In genomic region chr5:80541392-80541791, GRCh38 we compare ENCODE assay signal across 24 cellular contexts. TPM values are rescaled to one million over a fixed set of nuclear protein-coding genes. Genes with fewer than 3 reads are reported as not detected.
"Had no signal": no experiment of that assay in that cellular context is flagged by ENCODE, and none has a peak within 500 bp of the region (broad histone marks: within the 10 kb centered on the region; RNA-seq: fewer than 3 reads in every experiment).

No MANE protein-coding gene starts in this region.

- H3K36me3 ChIP-seq: esophagus squamous epithelium, suprapubic skin had no signal

- H3K27ac ChIP-seq: body of pancreas, coronary artery, esophagus squamous epithelium, suprapubic skin had no signal

- H3K36me3 Mint-ChIP-seq: activated naive CD4-positive, alpha-beta T cell treated with anti-CD3 and anti-CD28 coated beads, Interleukin-2, amount 10 ng/mL, durations not matched to agents 7 days and 5 days; natural killer cell had no signal

- H3K4me1 Mint-ChIP-seq: activated naive CD4-positive, alpha-beta T cell treated with anti-CD3 and anti-CD28 coated beads, Interleukin-2, amount 10 ng/mL, durations not matched to agents 7 days and 5 days; natural killer cell; T-helper 17 cell had no signal

- H3K27me3 ChIP-seq: body of pancreas, esophagus squamous epithelium, suprapubic skin had no signal

- ATAC-seq: body of pancreas, left ventricle myocardium superior, natural killer cell, T-helper 17 cell had no signal

- H3K9me3 ChIP-seq: body of pancreas, esophagus squamous epithelium, suprapubic skin had no signal

- H3K27me3 Mint-ChIP-seq: T-helper 17 cell had no signal

- H3K4me3 Mint-ChIP-seq: activated CD4-positive, alpha-beta T cell treated with anti-CD3 and anti-CD28 coated beads, Interleukin-2, amount 10 ng/mL, durations not matched to agents 24 days and 14 days; activated naive CD4-positive, alpha-beta T cell treated with anti-CD3 and anti-CD28 coated beads, Interleukin-2, amount 10 ng/mL, durations not matched to agents 7 days and 5 days; natural killer cell; T-helper 17 cell had no signal

- H3K4me3 ChIP-seq: body of pancreas, coronary artery, esophagus squamous epithelium, suprapubic skin had no signal

- DNase-seq: activated CD4-positive, alpha-beta T cell treated with anti-CD3 and anti-CD28 coated beads, Interleukin-2, amount 10 ng/mL, durations not matched to agents 24 days and 14 days; activated CD8-positive, alpha-beta memory T cell treated with anti-CD3 and anti-CD28 coated beads, Interleukin-2, amount 50 U/mL, for 48 hours; activated naive CD4-positive, alpha-beta T cell treated with anti-CD3 and anti-CD28 coated beads, Interleukin-2, amount 10 ng/mL, durations not matched to agents 7 days and 5 days; amniotic stem cell; body of pancreas; central memory CD4-positive, alpha-beta T cell; effector CD4-positive, alpha-beta T cell; esophagus squamous epithelium; foreskin fibroblast; glutamatergic neuron; kidney glomerular epithelial cell; left ventricle myocardium superior; mesenchymal stem cell; natural killer cell; nucleus accumbens; posterior cingulate gyrus; stimulated activated CD4-positive, alpha-beta T cell treated with anti-CD3 and anti-CD28 coated beads, Interleukin-15, amount 100 ng/mL, for 24 hours; stimulated activated CD4-positive, alpha-beta T cell treated with anti-CD3 and anti-CD28 coated beads, Interleukin-4, amount 100 ng/mL, for 1 hour; stimulated activated naive CD4-positive, alpha-beta T cell; T-helper 17 cell had no signal

- H3K27ac Mint-ChIP-seq: activated CD4-positive, alpha-beta T cell treated with anti-CD3 and anti-CD28 coated beads, Interleukin-2, amount 10 ng/mL, durations not matched to agents 24 days and 14 days; activated naive CD4-positive, alpha-beta T cell treated with anti-CD3 and anti-CD28 coated beads, Interleukin-2, amount 10 ng/mL, durations not matched to agents 7 days and 5 days; activated T-helper 2 cell treated with anti-CD3 and anti-CD28 coated beads, Interferon-gamma antibody, Interleukin-2, Interleukin-4, amounts not matched to agents 10 μg/mL and 5 μg/mL and 100 μg/mL, durations not matched to agents 14 hours and 24 hours and 36 hours; natural killer cell; T-helper 17 cell had no signal

- H3K9me3 Mint-ChIP-seq: activated naive CD4-positive, alpha-beta T cell treated with anti-CD3 and anti-CD28 coated beads, Interleukin-2, amount 10 ng/mL, durations not matched to agents 7 days and 5 days; natural killer cell had no signal

- H3K4me1 ChIP-seq: body of pancreas, esophagus squamous epithelium, suprapubic skin had no signal

RNA-seq across cellular contexts. Expression of gene ANKRD34B, which starts 28.7 kb away (rescaled TPM):
- total RNA-seq: activated CD4-positive, alpha-beta T cell treated with anti-CD3 and anti-CD28 coated beads, Interleukin-2, amount 10 ng/mL, durations not matched to agents 24 days and 14 days; activated T-helper 2 cell treated with anti-CD3 and anti-CD28 coated beads, Interferon-gamma antibody, Interleukin-2, Interleukin-4, amounts not matched to agents 10 μg/mL and 5 μg/mL and 100 μg/mL, durations not matched to agents 14 hours and 24 hours and 36 hours; body of pancreas; endothelial cell of umbilical vein; esophagus squamous epithelium; left ventricle myocardium superior; natural killer cell; suprapubic skin; T-helper 17 cell had no signal
- polyA plus RNA-seq: endothelial cell of umbilical vein had no signal
